23 cellular contexts compared by ENCODE assay signal in genomic region chr5:140142802-140143201, GRCh38.
"Had no signal": no experiment of that assay in that cellular context is flagged by ENCODE, and none has a peak within 500 bp of the region (broad histone marks: within the 10 kb centered on the region; RNA-seq: fewer than 3 reads in every experiment).

No MANE protein-coding gene starts in this region.

- H3K27ac ChIP-seq: ascending aorta, body of pancreas, SK-N-MC had no signal

- H3K4me3 Mint-ChIP-seq: activated naive CD8-positive, alpha-beta T cell treated with anti-CD3 and anti-CD28 coated beads, Interleukin-2, amount 50 U/mL, for 24 hours; activated T-cell treated with anti-CD3 and anti-CD28 coated beads, Interleukin-2, amount 50 U/mL, for 24 hours; activated T-helper 1 cell treated with anti-CD3 and anti-CD28 coated beads, Interleukin-12 subunit alpha, Interleukin-12 subunit beta, Interleukin-2, Interleukin-4 antibody, amounts not matched to agents 30 ng/mL and 10 ng/mL and 1 ng/mL, durations not matched to agents 14 hours and 24 hours and 36 hours; IgD-negative memory B cell had no signal

- H3K27ac Mint-ChIP-seq: activated naive CD4-positive, alpha-beta T cell treated with anti-CD3 and anti-CD28 coated beads, Interleukin-2, amount 50 U/mL, for 72 hours; activated naive CD8-positive, alpha-beta T cell treated with anti-CD3 and anti-CD28 coated beads, Interleukin-2, amount 50 U/mL, for 24 hours; activated T-cell treated with anti-CD3 and anti-CD28 coated beads, Interleukin-2, amount 50 U/mL, for 24 hours; activated T-helper 1 cell treated with anti-CD3 and anti-CD28 coated beads, Interleukin-12 subunit alpha, Interleukin-12 subunit beta, Interleukin-2, Interleukin-4 antibody, amounts not matched to agents 30 ng/mL and 10 ng/mL and 1 ng/mL, durations not matched to agents 14 hours and 24 hours and 36 hours had no signal

- H3K4me3 ChIP-seq: ascending aorta, body of pancreas, SK-N-MC had no signal

- ATAC-seq: activated CD4-positive, CD25-positive, alpha-beta regulatory T cell treated with anti-CD3 and anti-CD28 coated beads, Interleukin-2, amount 50 U/mL, for 24 hours; activated naive CD4-positive, alpha-beta T cell treated with anti-CD3 and anti-CD28 coated beads, Interleukin-2, amount 50 U/mL, for 72 hours; activated naive CD8-positive, alpha-beta T cell treated with anti-CD3 and anti-CD28 coated beads, Interleukin-2, amount 50 U/mL, for 24 hours; body of pancreas had no signal

- H3K9me3 Mint-ChIP-seq: activated naive CD4-positive, alpha-beta T cell treated with anti-CD3 and anti-CD28 coated beads, Interleukin-2, amount 50 U/mL, for 72 hours; activated naive CD8-positive, alpha-beta T cell treated with anti-CD3 and anti-CD28 coated beads, Interleukin-2, amount 50 U/mL, for 24 hours; activated T-cell treated with anti-CD3 and anti-CD28 coated beads, Interleukin-2, amount 50 U/mL, for 24 hours; activated T-helper 1 cell treated with anti-CD3 and anti-CD28 coated beads, Interleukin-12 subunit alpha, Interleukin-12 subunit beta, Interleukin-2, Interleukin-4 antibody, amounts not matched to agents 30 ng/mL and 10 ng/mL and 1 ng/mL, durations not matched to agents 14 hours and 24 hours and 36 hours; IgD-negative memory B cell had no signal

- H3K9me3 ChIP-seq: ascending aorta, body of pancreas had no signal

- H3K36me3 ChIP-seq: ascending aorta had no signal

- H3K27me3 ChIP-seq: ascending aorta, body of pancreas had no signal

- H3K36me3 Mint-ChIP-seq: activated naive CD4-positive, alpha-beta T cell treated with anti-CD3 and anti-CD28 coated beads, Interleukin-2, amount 50 U/mL, for 72 hours had no signal

- DNase-seq: activated CD4-positive, alpha-beta T cell treated with anti-CD3 and anti-CD28 coated beads for 4 hours; activated CD4-positive, alpha-beta T cell treated with anti-CD3 and anti-CD28 coated beads, Interleukin-2, amount 50 U/mL, for 4 hours; activated effector memory CD4-positive, alpha-beta T cell treated with anti-CD3 and anti-CD28 coated beads, Interleukin-2, amount 50 U/mL, for 16 hours; activated naive CD4-positive, alpha-beta T cell treated with Interleukin-2 at 50 U/mL for 16 hours; activated naive CD8-positive, alpha-beta T cell treated with anti-CD3 and anti-CD28 coated beads, Interleukin-2, amount 50 U/mL, for 24 hours; activated T-cell treated with anti-CD3 and anti-CD28 coated beads, Interleukin-2, amount 50 U/mL, for 24 hours; amniotic stem cell; body of pancreas; KG1; NCI-H1048; NCI-H146; NCI-H187 treated with DMSO at 0.1 percent for 48 hours; NCI-H2081 treated with DMSO at 0.1 percent for 48 hours; NCI-H446; NCI-H524; SIG-M5; T-helper 1 cell had no signal
